ENCODE assay signal across 1 cellular context in the genomic region with DNA sequence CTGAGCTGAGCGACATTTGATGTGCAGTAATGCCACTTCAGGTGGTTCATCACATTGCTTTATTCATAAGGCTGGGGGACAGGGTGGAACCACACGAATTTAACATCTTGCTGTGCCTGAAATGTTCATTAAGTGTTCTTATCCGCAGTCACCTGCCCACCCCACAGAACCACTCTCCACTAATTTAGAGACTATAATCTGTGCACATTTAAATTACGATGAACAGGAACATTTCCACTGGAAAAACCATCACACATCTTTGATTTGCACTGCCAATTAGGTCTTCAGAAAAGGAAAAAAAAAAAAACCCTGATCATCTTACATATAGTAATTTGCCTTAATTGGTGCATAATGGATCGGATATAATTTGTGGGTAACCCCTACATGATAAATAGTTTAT.
TF ChIP-seq lines count a peak whose summit lies in the region.

No MANE protein-coding gene starts in this region.

TF ChIP-seq in GM23338, 12 proteins besides CTCF, POLR2A, EP300 and RAD21:
- no peak for TF ChIP-seq REST (IDR thresholded peaks at IDR 0.05; ENCODE audit: unreplicated experiment)
- TF ChIP-seq POLR2AphosphoS5 (IDR thresholded peaks at IDR 0.05; ENCODE audit: low read depth), result no peak
- TF ChIP-seq CREB1 (CRISPR knock-in tag; IDR thresholded peaks at IDR 0.05; ENCODE audit: low read depth), result no peak
- TF ChIP-seq STAT1 (IDR thresholded peaks at IDR 0.05; ENCODE audit: unreplicated experiment), result no peak
- TF ChIP-seq ZNF114 (CRISPR knock-in tag; IDR thresholded peaks at IDR 0.05), result no peak
- no peak for TF ChIP-seq ETS1 (IDR thresholded peaks at IDR 0.05)
- no peak for TF ChIP-seq ZNF462 (CRISPR knock-in tag; IDR thresholded peaks at IDR 0.05)
